Comparison of ENCODE assay signal across 19 cellular contexts in genomic region chr6:23531666-23532065, GRCh38.
DNase-seq lines count a peak whose midpoint lies in the region; ATAC-seq and TF ChIP-seq lines count a peak whose summit lies in the region.
"Had no signal": no experiment of that assay in that cellular context is flagged by ENCODE, and none has a peak within 500 bp of the region (broad histone marks: within the 10 kb centered on the region; RNA-seq: fewer than 3 reads in every experiment).

No MANE protein-coding gene starts in this region.

- peaks cover 15% of the 10 kb centered on the region for H3K4me1 Mint-ChIP-seq in nephron
- H3K4me1 Mint-ChIP-seq: B cell; CD4-positive, CD25-positive, alpha-beta regulatory T cell had no signal

- H3K4me1 ChIP-seq in mucosa of descending colon (ENCODE audit: low read depth): no peaks in the 10 kb centered on the region
- H3K4me1 ChIP-seq: A549, BLaER1, Caco-2, HAP-1 had no signal

- DNase-seq in NCI-H69 (lab: John Stamatoyannopoulos, UW) (peak; percentile 35), SK-N-MC (ENCODE audit: low read depth, low spot score) (peak; percentile 51), mucosa of descending colon (no peak), cardiac septum (ENCODE audit: low spot score) (no peak), ureter (ENCODE audit: low spot score) (no peak)
- DNase-seq: 8988T; Caco-2; CD4-positive, CD25-positive, alpha-beta regulatory T cell; CD8-positive, alpha-beta T cell; DMS153; DND-41; GOT3; HFFc6 had no signal

- peak overlapping the region; percentile 90 to 93 (median 93) for H3K27ac Mint-ChIP-seq in nephron
- H3K27ac Mint-ChIP-seq: B cell; CD4-positive, CD25-positive, alpha-beta regulatory T cell; CD8-positive, alpha-beta T cell; HFFc6 had no signal

- intact Hi-C loops in mucosa of descending colon (cut with DNase I, micrococcal nuclease) (no loop called here), cardiac septum (cut with DNase I) (no loop called here)

- peaks cover 8% of the 10 kb centered on the region for H3K36me3 Mint-ChIP-seq in nephron (ENCODE audit: low read depth)
- H3K36me3 Mint-ChIP-seq: CD4-positive, CD25-positive, alpha-beta regulatory T cell; CD8-positive, alpha-beta T cell had no signal

- no peak overlapping the region for H3K4me3 Mint-ChIP-seq in nephron
- H3K4me3 Mint-ChIP-seq: B cell; CD4-positive, CD25-positive, alpha-beta regulatory T cell; CD8-positive, alpha-beta T cell; HFFc6 had no signal

- H3K27ac ChIP-seq in SK-N-MC: no peak overlapping the region
- H3K27ac ChIP-seq: A549, BLaER1, C4-2B had no signal

- peak overlapping the region; percentile 39; the same call in 1 of the 2 replicates for H3K4me3 ChIP-seq in SK-N-MC
- no peak overlapping the region for H3K4me3 ChIP-seq in mucosa of descending colon
- H3K4me3 ChIP-seq: A549, BLaER1, HAP-1 had no signal

- H3K9ac ChIP-seq in SK-N-MC (ENCODE audit: insufficient read length): no peak overlapping the region
- H3K9ac ChIP-seq: BLaER1 had no signal

- H3K27me3 Mint-ChIP-seq in nephron (ENCODE audit: low read depth): peaks cover 3% of the 10 kb centered on the region
- H3K27me3 Mint-ChIP-seq: B cell; CD4-positive, CD25-positive, alpha-beta regulatory T cell had no signal

- H3K9me3 ChIP-seq in SK-N-MC (ENCODE audit: low read depth, low read length) (no peaks in the 10 kb centered on the region), mucosa of descending colon (no peaks in the 10 kb centered on the region)
- H3K9me3 ChIP-seq: A549, BLaER1, Caco-2, HAP-1 had no signal

- peaks cover 12% of the 10 kb centered on the region for H3K9me3 Mint-ChIP-seq in nephron

- TF ChIP-seq CTCF in nephron (IDR thresholded peaks at IDR 0.05; ENCODE audit: unreplicated experiment in 3 of 3): no peak
- no peak for TF ChIP-seq CTCF in mucosa of descending colon (IDR thresholded peaks at IDR 0.05)

- ATAC-seq in mucosa of descending colon: no peak
- ATAC-seq: A549; CD8-positive, alpha-beta T cell had no signal

- H3K36me3 ChIP-seq in SK-N-MC (ENCODE audit: insufficient read depth, low read length): no peaks in the 10 kb centered on the region
- H3K36me3 ChIP-seq in mucosa of descending colon (ENCODE audit: low read depth): no peaks in the 10 kb centered on the region
- H3K36me3 ChIP-seq: BLaER1, HAP-1 had no signal

Comparison
In these comparisons a context has a peak if more than half of its experiments do, and no peak if none do; other contexts are left out.
1. DNase-seq: peak in NCI-H69 (single experiment) and SK-N-MC (single experiment); none in mucosa of descending colon (0 of 3), cardiac septum (single experiment) and ureter (single experiment).